In genomic region chrX:68990948-68991347, GRCh38 we compare ENCODE assay signal across 2 cellular contexts.
TF ChIP-seq lines count a peak whose summit lies in the region.

No MANE protein-coding gene starts in this region.

TF ChIP-seq in HEK293, 187 proteins besides CTCF, POLR2A, EP300 and RAD21 (continued from another document):
- TF ChIP-seq ZNF473 (tag by site-specific recombination; IDR thresholded peaks at IDR 0.05) (0 out of 2 replicates have a peak, but pooled peaks have one; percentile 46), ZNF629 (tag by site-specific recombination; IDR thresholded peaks at IDR 0.05) (no peak), ZNF366 (tag by site-specific recombination; conservative IDR thresholded peaks at IDR 0.05) (peak; percentile 95), ZNF549 (tag by site-specific recombination; IDR thresholded peaks at IDR 0.05) (no peak), ZNF777 (tag by site-specific recombination; IDR thresholded peaks at IDR 0.05; ENCODE audit: borderline replicate concordance) (no peak; the same call in 1 of the 2 replicates), PRDM6 (tag by site-specific recombination; IDR thresholded peaks at IDR 0.05) (no peak), REPIN1 (tag by site-specific recombination; IDR thresholded peaks at IDR 0.05; ENCODE audit: low read depth) (no peak), ZBTB8A (tag by site-specific recombination; IDR thresholded peaks at IDR 0.05) (no peak), ZNF280C (tag by site-specific recombination; IDR thresholded peaks at IDR 0.05) (0 out of 2 replicates have a peak, but pooled peaks have one; percentile 71)
- TF ChIP-seq, protein P1, sequence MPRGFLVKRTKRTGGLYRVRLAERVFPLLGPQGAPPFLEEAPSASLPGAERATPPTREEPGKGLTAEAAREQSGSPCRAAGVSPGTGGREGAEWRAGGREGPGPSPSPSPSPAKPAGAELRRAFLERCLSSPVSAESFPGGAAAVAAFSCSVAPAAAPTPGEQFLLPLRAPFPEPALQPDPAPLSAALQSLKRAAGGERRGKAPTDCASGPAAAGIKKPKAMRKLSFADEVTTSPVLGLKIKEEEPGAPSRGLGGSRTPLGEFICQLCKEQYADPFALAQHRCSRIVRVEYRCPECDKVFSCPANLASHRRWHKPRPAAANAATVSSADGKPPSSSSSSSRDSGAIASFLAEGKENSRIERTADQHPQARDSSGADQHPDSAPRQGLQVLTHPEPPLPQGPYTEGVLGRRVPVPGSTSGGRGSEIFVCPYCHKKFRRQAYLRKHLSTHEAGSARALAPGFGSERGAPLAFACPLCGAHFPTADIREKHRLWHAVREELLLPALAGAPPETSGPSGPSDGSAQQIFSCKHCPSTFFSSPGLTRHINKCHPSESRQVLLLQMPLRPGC (tag by site-specific recombination; IDR thresholded peaks at IDR 0.05) = no peak
- TF ChIP-seq, protein P2, sequence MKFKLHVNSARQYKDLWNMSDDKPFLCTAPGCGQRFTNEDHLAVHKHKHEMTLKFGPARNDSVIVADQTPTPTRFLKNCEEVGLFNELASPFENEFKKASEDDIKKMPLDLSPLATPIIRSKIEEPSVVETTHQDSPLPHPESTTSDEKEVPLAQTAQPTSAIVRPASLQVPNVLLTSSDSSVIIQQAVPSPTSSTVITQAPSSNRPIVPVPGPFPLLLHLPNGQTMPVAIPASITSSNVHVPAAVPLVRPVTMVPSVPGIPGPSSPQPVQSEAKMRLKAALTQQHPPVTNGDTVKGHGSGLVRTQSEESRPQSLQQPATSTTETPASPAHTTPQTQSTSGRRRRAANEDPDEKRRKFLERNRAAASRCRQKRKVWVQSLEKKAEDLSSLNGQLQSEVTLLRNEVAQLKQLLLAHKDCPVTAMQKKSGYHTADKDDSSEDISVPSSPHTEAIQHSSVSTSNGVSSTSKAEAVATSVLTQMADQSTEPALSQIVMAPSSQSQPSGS (tag by site-specific recombination; IDR thresholded peaks at IDR 0.05; ENCODE audit: low read depth) = no peak

TF ChIP-seq in WTC11, 78 proteins besides CTCF, POLR2A, EP300 and RAD21 (continued from another document):
- TF ChIP-seq, protein P3, sequence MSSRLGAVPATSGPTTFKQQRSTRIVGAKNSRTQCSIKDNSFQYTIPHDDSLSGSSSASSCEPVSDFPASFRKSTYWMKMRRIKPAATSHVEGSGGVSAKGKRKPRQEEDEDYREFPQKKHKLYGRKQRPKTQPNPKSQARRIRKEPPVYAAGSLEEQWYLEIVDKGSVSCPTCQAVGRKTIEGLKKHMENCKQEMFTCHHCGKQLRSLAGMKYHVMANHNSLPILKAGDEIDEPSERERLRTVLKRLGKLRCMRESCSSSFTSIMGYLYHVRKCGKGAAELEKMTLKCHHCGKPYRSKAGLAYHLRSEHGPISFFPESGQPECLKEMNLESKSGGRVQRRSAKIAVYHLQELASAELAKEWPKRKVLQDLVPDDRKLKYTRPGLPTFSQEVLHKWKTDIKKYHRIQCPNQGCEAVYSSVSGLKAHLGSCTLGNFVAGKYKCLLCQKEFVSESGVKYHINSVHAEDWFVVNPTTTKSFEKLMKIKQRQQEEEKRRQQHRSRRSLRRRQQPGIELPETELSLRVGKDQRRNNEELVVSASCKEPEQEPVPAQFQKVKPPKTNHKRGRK (CRISPR knock-in tag; IDR thresholded peaks at IDR 0.05; ENCODE audit: borderline replicate concordance) = 0 out of 2 replicates have a peak, but pooled peaks have one; percentile 74
- TF ChIP-seq NFATC4 (CRISPR knock-in tag; IDR thresholded peaks at IDR 0.05) (no peak), IRF2 (CRISPR knock-in tag; IDR thresholded peaks at IDR 0.05; ENCODE audit: borderline replicate concordance, low read depth) (no peak), CREB1 (CRISPR knock-in tag; IDR thresholded peaks at IDR 0.05) (no peak), E2F1 (CRISPR knock-in tag; IDR thresholded peaks at IDR 0.05) (no peak), IRF1 (CRISPR knock-in tag; IDR thresholded peaks at IDR 0.05) (no peak)
